10 cellular contexts compared by ENCODE assay signal in the genomic region with DNA sequence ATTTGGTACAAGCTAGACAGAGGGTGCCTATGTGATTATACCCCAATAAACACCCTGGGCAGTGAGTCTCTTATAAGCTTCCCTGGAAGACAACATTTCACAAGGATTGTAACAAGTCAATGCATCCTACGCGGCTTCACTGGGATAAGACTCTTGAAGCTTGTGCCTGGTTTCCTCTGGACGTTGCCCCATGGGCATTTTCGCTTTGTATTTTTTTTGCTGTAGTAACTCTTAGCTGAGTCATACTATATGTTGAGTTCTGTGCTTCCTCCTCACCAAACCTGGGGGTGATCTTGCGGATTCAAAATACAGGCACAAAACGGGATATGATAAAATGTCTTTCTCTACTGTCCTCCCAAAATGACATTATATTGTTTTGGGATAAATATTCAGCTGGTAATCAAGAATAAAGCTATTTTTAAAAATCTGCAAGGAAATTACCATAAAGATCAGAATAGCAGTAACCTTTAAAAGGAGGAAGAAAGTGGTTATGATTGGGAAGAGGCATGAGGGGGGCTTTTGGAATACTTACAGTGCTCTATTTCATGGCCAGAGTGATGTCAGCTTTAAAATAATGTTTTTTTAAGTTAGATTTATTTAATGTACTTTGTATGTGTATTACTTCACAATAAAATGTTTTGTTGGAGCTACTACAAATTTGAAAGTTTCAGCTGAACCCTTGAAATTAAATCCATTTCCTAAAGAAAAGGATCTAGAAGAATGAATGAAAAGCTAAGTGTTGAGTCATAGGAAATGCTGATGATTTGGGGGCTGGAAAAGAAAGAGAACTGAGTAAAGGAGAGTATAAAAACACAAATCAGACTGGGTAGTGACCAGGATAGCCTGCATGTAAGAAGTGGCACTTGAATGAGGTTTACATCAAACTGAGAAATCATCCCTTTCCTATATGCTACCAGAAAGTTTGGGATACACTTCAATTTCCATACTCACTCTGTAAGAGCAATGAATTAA. TPM values are rescaled to one million over a fixed set of nuclear protein-coding genes. Genes with fewer than 3 reads are reported as not detected.
DNase-seq lines count a peak whose midpoint lies in the region; ATAC-seq, FAIRE-seq and TF ChIP-seq lines count a peak whose summit lies in the region.
"Had no signal": no experiment of that assay in that cellular context is flagged by ENCODE, and none has a peak within 500 bp of the region (broad histone marks: within the 10 kb centered on the region; RNA-seq: fewer than 3 reads in every experiment).

No MANE protein-coding gene starts in this region.

- TF ChIP-seq CTCF in MCF 10A (IDR thresholded peaks at IDR 0.05; ENCODE audit: unreplicated experiment) (no peak), breast epithelium (IDR thresholded peaks at IDR 0.05) (no peak), astrocyte (IDR thresholded peaks at IDR 0.05; ENCODE audit: insufficient read depth, low read depth, low read length) (no peak), transverse colon (IDR thresholded peaks at IDR 0.05) (no peak)

- POLR2A ChIA-PET in MCF 10A (lab: Yijun Ruan, JAX) = interaction anchor here (0.6 to 2.6 kb wide), 9 partner anchors 11 to 133 kb away, joined by 3 to 33 read pairs (median 3); partner anchors contain the start of genes BTBD7, GON7 and LYSET

- peak overlapping the region; percentile 30 for H3K4me3 Mint-ChIP-seq in MCF 10A (ENCODE audit: unreplicated experiment)
- no peak overlapping the region for H3K4me3 Mint-ChIP-seq in astrocyte (ENCODE audit: unreplicated experiment)
- H3K4me3 Mint-ChIP-seq: activated CD8-positive, alpha-beta T cell treated with anti-CD3 and anti-CD28 coated beads for 36 hours had no signal

- no peaks in the 10 kb centered on the region for H3K4me1 ChIP-seq in breast epithelium
- H3K4me1 ChIP-seq in astrocyte (ENCODE audit: insufficient read depth, low read length) = peaks cover 19% of the 10 kb centered on the region
- peaks cover 19 to 45% (median 23%) of the 10 kb centered on the region in 4 donors for H3K4me1 ChIP-seq in transverse colon

- peak overlapping the region; percentile 73 for H3K4me2 ChIP-seq in astrocyte (ENCODE audit: low read length)

- FAIRE-seq in astrocyte (lab: Jason Lieb, UNC) = no peak

- H2AFZ ChIP-seq in astrocyte (ENCODE audit: low read depth, low read length) = no peak overlapping the region

- no peaks in the 10 kb centered on the region for H3K27me3 Mint-ChIP-seq in MCF 10A (ENCODE audit: insufficient read depth, unreplicated experiment)
- no peaks in the 10 kb centered on the region for H3K27me3 Mint-ChIP-seq in astrocyte (ENCODE audit: low read depth, unreplicated experiment)
- H3K27me3 Mint-ChIP-seq: activated CD8-positive, alpha-beta T cell treated with anti-CD3 and anti-CD28 coated beads for 36 hours had no signal

- in situ Hi-C loops in transverse colon (cut with MboI; ENCODE audit: low pct_ligation_motif_present in 1 of 4, low pct_unique_long_range_greater_than_20kb in 1 of 4, low sequenced_read_pairs in 3 of 4) = no loop called here

- H3K9me3 ChIP-seq in breast epithelium = no peaks in the 10 kb centered on the region
- no peaks in the 10 kb centered on the region for H3K9me3 ChIP-seq in astrocyte (ENCODE audit: insufficient read depth, low read depth, low read length)
- no peaks in the 10 kb centered on the region for H3K9me3 ChIP-seq in transverse colon

- intact Hi-C loops in MCF 10A (cut with micrococcal nuclease) (no loop called here), breast epithelium (cut with DNase I; ENCODE audit: low total_unique reads) (no loop called here), transverse colon (cut with DNase I; ENCODE audit: low total_unique reads) (no loop called here)

- H3K36me3 Mint-ChIP-seq in MCF 10A (ENCODE audit: insufficient read depth, unreplicated experiment) = peaks cover 12% of the 10 kb centered on the region
- H3K36me3 Mint-ChIP-seq in astrocyte (ENCODE audit: low read depth, unreplicated experiment) = no peaks in the 10 kb centered on the region

- CTCF ChIA-PET in MCF 10A (lab: Yijun Ruan, JAX) = interaction anchor here (0.7 to 0.9 kb wide), 3 partner anchors 14 to 225 kb away, joined by 3 to 4 read pairs (median 3); no protein-coding TSS in a partner anchor

- WGBS in transverse colon (ENCODE audit: low coverage in 1 of 2), 2 donors = 39 to 53% methylated on average over 4 to 6 of the region's 6 CpGs

- ATAC-seq in GM19351 (IDR thresholded peaks at IDR 0.05; ENCODE audit: unreplicated experiment) = no peak
- ATAC-seq: activated CD8-positive, alpha-beta T cell treated with anti-CD3 and anti-CD28 coated beads for 36 hours had no signal

- DNase-seq in MCF 10A (ENCODE audit: unreplicated experiment) = peak; percentile 85
- DNase-seq in breast epithelium (ENCODE audit: low spot score in 2 of 2) = no peak
- DNase-seq in astrocyte (ENCODE audit: low read depth) = peak; percentile 38
- DNase-seq in kidney tubule cell (ENCODE audit: low spot score) = peak; percentile 78
- DNase-seq in transverse colon = peak; percentile 22
- DNase-seq in ureter (ENCODE audit: low spot score) = no peak
- DNase-seq in H7 = no peak
- DNase-seq: activated CD8-positive, alpha-beta T cell treated with anti-CD3 and anti-CD28 coated beads for 36 hours; NCI-H69 had no signal

- no peaks in the 10 kb centered on the region for H3K36me3 ChIP-seq in breast epithelium
- no peaks in the 10 kb centered on the region for H3K36me3 ChIP-seq in astrocyte (ENCODE audit: insufficient read depth, low read length)
- H3K36me3 ChIP-seq in transverse colon = no peaks in the 10 kb centered on the region
- no peaks in the 10 kb centered on the region; the same call in 1 of the 2 replicates for H3K36me3 ChIP-seq in H7 (replicated peaks; ENCODE audit: control insufficient read depth, insufficient read depth, low read length)

- H3K4me3 ChIP-seq in breast epithelium (no peak overlapping the region), astrocyte (ENCODE audit: insufficient read depth, low read depth, low read length) (peak overlapping the region; percentile 8), transverse colon (no peak overlapping the region), H7 (ENCODE audit: insufficient read depth, low read depth, low read length) (no peak overlapping the region)

- H3K27me3 ChIP-seq in breast epithelium (no peaks in the 10 kb centered on the region), astrocyte (ENCODE audit: insufficient read depth, low read length) (no peaks in the 10 kb centered on the region), transverse colon (no peaks in the 10 kb centered on the region), H7 (ENCODE audit: control insufficient read depth, insufficient read depth, low read length) (no peaks in the 10 kb centered on the region)

- H3K27ac Mint-ChIP-seq in MCF 10A (ENCODE audit: low read depth, unreplicated experiment) = peak overlapping the region; percentile 90
- peak overlapping the region; percentile 75 for H3K27ac Mint-ChIP-seq in astrocyte (ENCODE audit: unreplicated experiment)
- H3K27ac Mint-ChIP-seq: activated CD8-positive, alpha-beta T cell treated with anti-CD3 and anti-CD28 coated beads for 36 hours had no signal

- H3K9ac ChIP-seq in astrocyte (ENCODE audit: low read length) = peak overlapping the region; percentile 55

- no TSS peak for BruUV-seq in MCF 10A (replicated peaks; lab: Mats Ljungman, UMichigan)

- H3K79me2 ChIP-seq in astrocyte (ENCODE audit: insufficient read depth, low read length) = peaks cover 94% of the 10 kb centered on the region

- TF ChIP-seq EP300 in transverse colon (IDR thresholded peaks at IDR 0.05; ENCODE audit: low read depth) = no peak

- H3K9me3 Mint-ChIP-seq in MCF 10A (ENCODE audit: unreplicated experiment) = no peaks in the 10 kb centered on the region
- H3K9me3 Mint-ChIP-seq in astrocyte (ENCODE audit: unreplicated experiment) = no peaks in the 10 kb centered on the region
- H3K9me3 Mint-ChIP-seq: activated CD8-positive, alpha-beta T cell treated with anti-CD3 and anti-CD28 coated beads for 36 hours had no signal

- H4K20me1 ChIP-seq in astrocyte (ENCODE audit: insufficient read depth, low read length) = peaks cover 76% of the 10 kb centered on the region

- peaks cover 40% of the 10 kb centered on the region for H3K4me1 Mint-ChIP-seq in MCF 10A (ENCODE audit: insufficient read depth, unreplicated experiment)
- peaks cover 38% of the 10 kb centered on the region for H3K4me1 Mint-ChIP-seq in astrocyte (ENCODE audit: low read depth, unreplicated experiment)

- H3K27ac ChIP-seq in breast epithelium (no peak overlapping the region), astrocyte (ENCODE audit: low read depth, low read length) (peak overlapping the region; percentile 48), transverse colon (peak overlapping the region; percentile 20 to 62 (median 50))

- TF ChIP-seq POLR2A in breast epithelium (IDR thresholded peaks at IDR 0.05) = no peak
- TF ChIP-seq POLR2A in transverse colon (IDR thresholded peaks at IDR 0.05) = no peak

RNA-seq across cellular contexts. Expression of gene BTBD7, which starts 14.7 kb away (rescaled TPM):
- total RNA-seq in MCF 10A (2022) (32.5 and 45.4 TPM in 2 replicates), breast epithelium (10 to 100 TPM; 19.7 to 32.8 (median 26.5) TPM), astrocyte (48.1 and 53.2 TPM in 2 replicates), transverse colon (10 to 100 TPM; 37.4 to 53.1 (median 44.8) TPM), ureter (54.3 TPM)
- 13.4 and 17.7 TPM in 2 replicates for total RNA-seq in H7 (2014; rRNA removed; shearing (Covaris generic))

RNA-seq across cellular contexts. Expression of gene COX8C, which starts 28.9 kb away (rescaled TPM):
- total RNA-seq in MCF 10A (2022) (not detected in 2 replicates), breast epithelium (not detected), astrocyte (not detected in 2 replicates), transverse colon (not detected), ureter (not detected)
- not detected in 2 replicates for total RNA-seq in H7 (2014; rRNA removed; shearing (Covaris generic))
- total RNA-seq: activated CD8-positive, alpha-beta T cell treated with anti-CD3 and anti-CD28 coated beads for 36 hours had no signal

Comparison
In these comparisons a context has a peak if more than half of its experiments do, and no peak if none do; other contexts are left out.
1. DNase-seq: peak in MCF 10A (single experiment), astrocyte (single experiment), kidney tubule cell (single experiment) and transverse colon (single experiment); none in breast epithelium (0 of 2), ureter (single experiment) and H7 (single experiment).
2. H3K27ac ChIP-seq: peak in astrocyte (single experiment) and transverse colon (4 of 4); none in breast epithelium (0 of 2).